1 cellular context compared by ENCODE assay signal in genomic region chr1:229627003-229627402, GRCh38.
TF ChIP-seq lines count a peak whose summit lies in the region.

No MANE protein-coding gene starts in this region.

TF ChIP-seq in GM23338, 12 proteins besides CTCF, POLR2A, EP300 and RAD21 (continued from another document):
- TF ChIP-seq ZNF462 (CRISPR knock-in tag; IDR thresholded peaks at IDR 0.05) (no peak), NANOG (IDR thresholded peaks at IDR 0.05; ENCODE audit: borderline replicate concordance) (no peak), POLR2AphosphoS5 (IDR thresholded peaks at IDR 0.05; ENCODE audit: low read depth) (no peak), ETS1 (IDR thresholded peaks at IDR 0.05) (no peak), EZH2 (IDR thresholded peaks at IDR 0.05; ENCODE audit: low read depth, unreplicated experiment) (no peak), ZNF114 (CRISPR knock-in tag; IDR thresholded peaks at IDR 0.05) (no peak)
TF ChIP-seq in GM23338: peak in this region for 0.
